Comparison of ENCODE assay signal across 8 cellular contexts in genomic region chr16:3282747-3283524, GRCh38. TPM values are rescaled to one million over a fixed set of nuclear protein-coding genes. Genes with fewer than 3 reads are reported as not detected.
DNase-seq lines count a peak whose midpoint lies in the region; TF ChIP-seq lines count a peak whose summit lies in the region.

ZNF263 (plus strand) TSS chr16:3283491; CDS start chr16:3283819, 328 bp downstream.

- H3F3A ChIP-seq in MM.1S (ENCODE audit: insufficient read depth, low read length), result no peaks in the 10 kb centered on the region
- no peaks in the 10 kb centered on the region for H3F3A ChIP-seq in neural cell (ENCODE audit: insufficient read depth, low read length, poor library complexity, severe bottlenecking)

- H3K9ac ChIP-seq in MM.1S (ENCODE audit: low read length), result peak within 1 kb of the TSS; percentile 80
- H3K9ac ChIP-seq in neural cell (ENCODE audit: low read length), result peak within 1 kb of the TSS; percentile 90

- H3K36me3 ChIP-seq in HAP-1 (replicated peaks), result peaks cover 34% of the 10 kb centered on the region
- H3K36me3 ChIP-seq in MM.1S (replicated peaks; ENCODE audit: insufficient read depth, low read length), result peaks cover 10% of the 10 kb centered on the region
- no peaks in the 10 kb centered on the region for H3K36me3 ChIP-seq in neural cell (ENCODE audit: insufficient read depth, low read length)
- H3K36me3 ChIP-seq in stomach, result peaks cover 12 to 33% (median 31%) of the 10 kb centered on the region in 4 donors

- TF ChIP-seq EP300 in neural cell (conservative IDR thresholded peaks at IDR 0.05; ENCODE audit: poor library complexity, severe bottlenecking) (peak; percentile 65), stomach (IDR thresholded peaks at IDR 0.05) (no peak)

- in situ Hi-C loops in HAP-1 (cut with MboI; ENCODE audit: low sequenced_read_pairs), result no loop called here

- peak within 1 kb of the TSS; percentile 92 for H3K4me2 ChIP-seq in MM.1S (ENCODE audit: low read depth, low read length)
- H3K4me2 ChIP-seq in neural cell (ENCODE audit: low read length), result peak within 1 kb of the TSS; percentile 98

- DNase-seq in ELR (ENCODE audit: low read depth) (peak; percentile 98), HAP-1 (ENCODE audit: low spot score in 2 of 2) (peak; percentile 96 to 97), MM.1S (peak; percentile 94), SIG-M5 (lab: John Stamatoyannopoulos, UW) (peak; percentile 96), activated gamma-delta T cell (lab: John Stamatoyannopoulos, UW) (peak; percentile 87), fibroblast of villous mesenchyme (ENCODE audit: low read depth) (peak; percentile 99), stomach (peak; percentile 96)

- H3K79me2 ChIP-seq in MM.1S (ENCODE audit: low read length), result peaks cover 29% of the 10 kb centered on the region
- H3K79me2 ChIP-seq in neural cell (replicated peaks; ENCODE audit: insufficient read depth, low read length), result peaks cover 32% of the 10 kb centered on the region

- H3K27me3 ChIP-seq in HAP-1 (ENCODE audit: low read depth), result peaks cover 3% of the 10 kb centered on the region; the same call in 1 of the 2 replicates
- H3K27me3 ChIP-seq in MM.1S (replicated peaks; ENCODE audit: insufficient read depth, low read length), result peaks cover 8% of the 10 kb centered on the region; the same call in 1 of the 2 replicates
- H3K27me3 ChIP-seq in neural cell (ENCODE audit: insufficient read depth, low read depth, low read length), result no peaks in the 10 kb centered on the region
- H3K27me3 ChIP-seq in stomach, result no peaks in the 10 kb centered on the region

- WGBS in stomach, 5 donors, result 0 to 1% (median 0%) methylated on average over 31 to 70 of the region's 70 CpGs

- H3K9me2 ChIP-seq in MM.1S (replicated peaks; ENCODE audit: insufficient read depth, low read length) (no peaks in the 10 kb centered on the region), neural cell (ENCODE audit: insufficient read depth, low read length) (no peaks in the 10 kb centered on the region)

- no peak for TF ChIP-seq CTCF in MM.1S (IDR thresholded peaks at IDR 0.05; ENCODE audit: low read length)
- no peak for TF ChIP-seq CTCF in fibroblast of villous mesenchyme (IDR thresholded peaks at IDR 0.05; ENCODE audit: insufficient read depth, low read depth, low read length)
- TF ChIP-seq CTCF in neural cell (IDR thresholded peaks at IDR 0.05; ENCODE audit: poor library complexity, severe bottlenecking), result no peak
- no peak for TF ChIP-seq CTCF in stomach (IDR thresholded peaks at IDR 0.05)

- H3K27ac ChIP-seq in MM.1S (ENCODE audit: low read length), result peak within 1 kb of the TSS; percentile 90
- peak within 1 kb of the TSS; percentile 94 for H3K27ac ChIP-seq in neural cell (ENCODE audit: low read length)
- H3K27ac ChIP-seq in stomach, result peak within 1 kb of the TSS; percentile 98 to 100 (median 99)

- peak within 1 kb of the TSS; percentile 83 for H2AFZ ChIP-seq in MM.1S (ENCODE audit: low read length)
- peak within 1 kb of the TSS; percentile 78 for H2AFZ ChIP-seq in neural cell (ENCODE audit: low read depth, low read length)

- TF ChIP-seq POLR2A in stomach (IDR thresholded peaks at IDR 0.05), result peak in 1 of 4 donors; percentile 42

- H3K4me1 ChIP-seq in HAP-1 (peaks cover 14% of the 10 kb centered on the region), MM.1S (ENCODE audit: low read length) (no peaks in the 10 kb centered on the region), stomach (peaks cover 26 to 48% (median 42%) of the 10 kb centered on the region in 4 donors)

- intact Hi-C loops in stomach (cut with DNase I; ENCODE audit: low total_unique reads), result no loop called here

- no peaks in the 10 kb centered on the region for H4K20me1 ChIP-seq in MM.1S (ENCODE audit: insufficient read depth, low read length)
- no peaks in the 10 kb centered on the region for H4K20me1 ChIP-seq in neural cell (ENCODE audit: insufficient read depth)

- 0 out of 2 replicates have a peak, but pooled peaks cover 4% of the 10 kb centered on the region for H3K9me3 ChIP-seq in HAP-1
- H3K9me3 ChIP-seq in MM.1S (replicated peaks; ENCODE audit: insufficient read depth, low read length), result no peaks in the 10 kb centered on the region
- no peaks in the 10 kb centered on the region for H3K9me3 ChIP-seq in neural cell (ENCODE audit: low read length)
- H3K9me3 ChIP-seq in stomach, result peaks cover 0 to 33% (median 21%) of the 10 kb centered on the region in 4 donors

- TF ChIP-seq RAD21 in neural cell (conservative IDR thresholded peaks at IDR 0.05), result peak; percentile 39

- peak within 1 kb of the TSS; percentile 74 for H3K4me3 ChIP-seq in HAP-1
- H3K4me3 ChIP-seq in MM.1S (ENCODE audit: low read length), result peak within 1 kb of the TSS; percentile 74
- peak within 1 kb of the TSS; percentile 97 for H3K4me3 ChIP-seq in fibroblast of villous mesenchyme (ENCODE audit: low read depth, low read length)
- peak within 1 kb of the TSS; percentile 98 for H3K4me3 ChIP-seq in neural cell (ENCODE audit: low read length)
- peak within 1 kb of the TSS; percentile 78 to 100 (median 99) for H3K4me3 ChIP-seq in stomach

TF ChIP-seq in neural cell, 6 proteins besides CTCF, POLR2A, EP300 and RAD21:
- TF ChIP-seq SMC3 (conservative IDR thresholded peaks at IDR 0.05; ENCODE audit: poor library complexity) (peak; percentile 52), TAF1 (IDR thresholded peaks at IDR 0.05; ENCODE audit: low read depth) (peak; percentile 83), POLR2AphosphoS5 (IDR thresholded peaks at IDR 0.05) (peak; percentile 84), EZH2 (IDR thresholded peaks at IDR 0.05; ENCODE audit: borderline replicate concordance, insufficient read depth, low read length, poor library complexity, severe bottlenecking) (no peak), MXI1 (conservative IDR thresholded peaks at IDR 0.05; ENCODE audit: poor library complexity, severe bottlenecking) (peak; percentile 94)
- TF ChIP-seq, protein P1, sequence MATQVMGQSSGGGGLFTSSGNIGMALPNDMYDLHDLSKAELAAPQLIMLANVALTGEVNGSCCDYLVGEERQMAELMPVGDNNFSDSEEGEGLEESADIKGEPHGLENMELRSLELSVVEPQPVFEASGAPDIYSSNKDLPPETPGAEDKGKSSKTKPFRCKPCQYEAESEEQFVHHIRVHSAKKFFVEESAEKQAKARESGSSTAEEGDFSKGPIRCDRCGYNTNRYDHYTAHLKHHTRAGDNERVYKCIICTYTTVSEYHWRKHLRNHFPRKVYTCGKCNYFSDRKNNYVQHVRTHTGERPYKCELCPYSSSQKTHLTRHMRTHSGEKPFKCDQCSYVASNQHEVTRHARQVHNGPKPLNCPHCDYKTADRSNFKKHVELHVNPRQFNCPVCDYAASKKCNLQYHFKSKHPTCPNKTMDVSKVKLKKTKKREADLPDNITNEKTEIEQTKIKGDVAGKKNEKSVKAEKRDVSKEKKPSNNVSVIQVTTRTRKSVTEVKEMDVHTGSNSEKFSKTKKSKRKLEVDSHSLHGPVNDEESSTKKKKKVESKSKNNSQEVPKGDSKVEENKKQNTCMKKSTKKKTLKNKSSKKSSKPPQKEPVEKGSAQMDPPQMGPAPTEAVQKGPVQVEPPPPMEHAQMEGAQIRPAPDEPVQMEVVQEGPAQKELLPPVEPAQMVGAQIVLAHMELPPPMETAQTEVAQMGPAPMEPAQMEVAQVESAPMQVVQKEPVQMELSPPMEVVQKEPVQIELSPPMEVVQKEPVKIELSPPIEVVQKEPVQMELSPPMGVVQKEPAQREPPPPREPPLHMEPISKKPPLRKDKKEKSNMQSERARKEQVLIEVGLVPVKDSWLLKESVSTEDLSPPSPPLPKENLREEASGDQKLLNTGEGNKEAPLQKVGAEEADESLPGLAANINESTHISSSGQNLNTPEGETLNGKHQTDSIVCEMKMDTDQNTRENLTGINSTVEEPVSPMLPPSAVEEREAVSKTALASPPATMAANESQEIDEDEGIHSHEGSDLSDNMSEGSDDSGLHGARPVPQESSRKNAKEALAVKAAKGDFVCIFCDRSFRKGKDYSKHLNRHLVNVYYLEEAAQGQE (IDR thresholded peaks at IDR 0.05; ENCODE audit: borderline replicate concordance), result peak; percentile 22

RNA-seq across cellular contexts. Expression of gene ZNF263, which starts in this region (rescaled TPM):
- total RNA-seq in fibroblast of villous mesenchyme (43.2 and 56.7 TPM in 2 replicates), stomach (10 to 100 TPM; 23.5 to 67.0 (median 46.0) TPM)
- polyA plus RNA-seq in neural cell (65.4 and 88.4 TPM in 2 replicates), stomach (10 to 100 TPM; 10.8 to 29.6 (median 16.0) TPM)
- 79.6 and 90.3 TPM in 2 replicates for polyA minus RNA-seq in neural cell

Comparison
In these comparisons a context has a peak if more than half of its experiments do, and no peak if none do; other contexts are left out.
1. Peak in every context shown above with its lines: DNase-seq, H3K4me3 ChIP-seq and H3K27ac ChIP-seq.